In genomic region chr3:127791221-127791913, GRCh38 we compare ENCODE assay signal across 2 cellular contexts.
TF ChIP-seq lines count a peak whose summit lies in the region.

No MANE protein-coding gene starts in this region.

TF ChIP-seq in GM23338, 12 proteins besides CTCF, POLR2A, EP300 and RAD21 (continued from another document):
- TF ChIP-seq ZNF462 (CRISPR knock-in tag; IDR thresholded peaks at IDR 0.05) = no peak
- TF ChIP-seq POLR2AphosphoS5 (IDR thresholded peaks at IDR 0.05; ENCODE audit: low read depth) = no peak
- no peak for TF ChIP-seq ETS1 (IDR thresholded peaks at IDR 0.05)
- no peak for TF ChIP-seq NANOG (IDR thresholded peaks at IDR 0.05; ENCODE audit: borderline replicate concordance)
- no peak for TF ChIP-seq STAT1 (IDR thresholded peaks at IDR 0.05; ENCODE audit: unreplicated experiment)
- TF ChIP-seq EZH2phosphoT487 (IDR thresholded peaks at IDR 0.05; ENCODE audit: unreplicated experiment) = no peak
- TF ChIP-seq CREB1 (CRISPR knock-in tag; IDR thresholded peaks at IDR 0.05; ENCODE audit: low read depth) = no peak

TF ChIP-seq in WTC11, 78 proteins besides CTCF, POLR2A, EP300 and RAD21 (continued from another document):
- no peak for TF ChIP-seq FOXP4 (CRISPR knock-in tag; IDR thresholded peaks at IDR 0.05)
- no peak for TF ChIP-seq NFATC4 (CRISPR knock-in tag; IDR thresholded peaks at IDR 0.05)
- TF ChIP-seq ZNF512 (CRISPR knock-in tag; IDR thresholded peaks at IDR 0.05; ENCODE audit: borderline replicate concordance) = no peak
- TF ChIP-seq ZNF671 (CRISPR knock-in tag; IDR thresholded peaks at IDR 0.05) = no peak
